Comparison of ENCODE assay signal across 8 cellular contexts in the genomic region with DNA sequence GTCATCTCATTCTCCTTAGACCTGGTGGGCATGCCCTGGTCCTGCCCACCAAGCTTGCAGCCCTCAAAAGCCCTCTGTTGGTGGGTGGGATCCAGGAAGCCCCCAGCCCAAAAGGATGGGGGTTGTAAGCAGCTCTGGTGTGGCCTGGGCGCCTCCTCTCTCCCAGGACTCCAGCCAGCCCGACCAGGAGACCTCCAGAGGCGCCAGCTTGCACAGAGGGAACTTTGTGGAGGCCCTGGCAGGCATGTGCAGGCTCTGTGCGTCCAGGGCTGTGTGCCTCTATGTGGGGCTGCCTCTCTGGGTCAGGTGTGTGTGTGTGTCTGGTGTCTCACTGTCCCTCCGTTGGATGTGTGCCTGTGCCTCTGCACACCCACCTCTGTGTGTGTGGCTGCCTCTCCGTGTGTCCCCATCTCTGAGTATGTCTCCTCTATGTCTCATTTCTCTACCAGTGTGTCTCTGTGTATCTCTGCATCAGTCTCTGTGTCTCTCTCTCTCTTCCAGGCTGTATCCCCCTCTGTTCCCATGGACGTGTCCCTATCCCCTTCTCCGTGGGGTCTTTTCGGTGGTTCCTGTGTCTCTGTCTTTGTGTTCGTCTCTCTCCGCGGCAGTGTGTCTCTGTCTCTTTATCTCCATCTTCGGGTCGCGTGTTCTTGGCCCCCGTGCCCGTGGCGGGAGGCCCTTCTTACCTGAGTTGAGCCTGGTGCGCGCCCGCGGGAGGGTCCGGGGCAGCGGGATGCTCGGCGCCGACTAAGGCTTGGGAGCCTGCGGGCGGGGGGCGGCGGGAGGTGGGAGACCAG. TPM values are rescaled to one million over a fixed set of nuclear protein-coding genes. Genes with fewer than 3 reads are reported as not detected.
A peak's percentile ranks its signal among the peaks of the same experiment; 100 is the strongest.
DNase-seq lines count a peak whose midpoint lies in the region; ATAC-seq and TF ChIP-seq lines count a peak whose summit lies in the region.

No MANE protein-coding gene starts in this region.

- H3K27ac ChIP-seq in SU-DHL-6 (ENCODE audit: low read depth, low read length) = no peak overlapping the region
- peak overlapping the region in 3 of 4 donors; percentile 49 to 64 (median 51) for H3K27ac ChIP-seq in gastroesophageal sphincter

- peak; percentile 5 for ATAC-seq in gastroesophageal sphincter
- ATAC-seq in GM21447 (IDR thresholded peaks at IDR 0.05; ENCODE audit: unreplicated experiment) = no peak

- no peaks in the 10 kb centered on the region for H3K79me2 ChIP-seq in SU-DHL-6 (ENCODE audit: insufficient read depth, low read length)

- H3K27me3 ChIP-seq in SU-DHL-6 (ENCODE audit: low read length) (no peaks in the 10 kb centered on the region), gastroesophageal sphincter (no peaks in the 10 kb centered on the region), MG63 (no peaks in the 10 kb centered on the region)

- WGBS in gastroesophageal sphincter (ENCODE audit: low coverage in 1 of 2), 2 donors = 21 to 38% methylated on average over 3 to 6 of the region's 31 CpGs

- H2AFZ ChIP-seq in SU-DHL-6 (ENCODE audit: low read depth, low read length, severe bottlenecking) = peak overlapping the region; percentile 42

- H3K4me3 ChIP-seq in SU-DHL-6 (ENCODE audit: insufficient read depth, low read length, poor library complexity, severe bottlenecking) (peak overlapping the region; percentile 39), gastroesophageal sphincter (peak overlapping the region; percentile 4 to 64), retinal pigment epithelial cell (ENCODE audit: low read length) (peak overlapping the region; percentile 32), MG63 (no peak overlapping the region)

- TF ChIP-seq CTCF in SU-DHL-6 (IDR thresholded peaks at IDR 0.05; ENCODE audit: insufficient read depth, low read length, poor library complexity, severe bottlenecking) (no peak), gastroesophageal sphincter (IDR thresholded peaks at IDR 0.05) (no peak), retinal pigment epithelial cell (conservative IDR thresholded peaks at IDR 0.05; ENCODE audit: low read depth, low read length) (no peak)

- H3K9me3 ChIP-seq in SU-DHL-6 (ENCODE audit: insufficient read depth, low read length) (no peaks in the 10 kb centered on the region), gastroesophageal sphincter (no peaks in the 10 kb centered on the region), MG63 (no peaks in the 10 kb centered on the region)

- no peak for TF ChIP-seq POLR2A in gastroesophageal sphincter (IDR thresholded peaks at IDR 0.05)

- H3K4me2 ChIP-seq in SU-DHL-6 (ENCODE audit: low read depth, low read length, poor library complexity, severe bottlenecking) = peak overlapping the region; percentile 51

- DNase-seq in DMS79 treated with DMSO at 0.1 percent for 48 hours (lab: John Stamatoyannopoulos, UW) (peak; percentile 63), DMS79 (lab: John Stamatoyannopoulos, UW) (no peak), retinal pigment epithelial cell (ENCODE audit: low read depth) (no peak), MG63 (no peak)
- no peak for DNase-seq in stimulated activated CD4-positive, alpha-beta T cell treated with anti-CD3 and anti-CD28 coated beads, Interleukin-12 subunit alpha, Interleukin-12 subunit beta, amount 100 ng/mL, for 4 hours

- peak overlapping the region; percentile 52 for H3K9ac ChIP-seq in SU-DHL-6 (ENCODE audit: low read length)

- H3K4me1 ChIP-seq in gastroesophageal sphincter = peaks cover 0 to 18% (median 6%) of the 10 kb centered on the region in 3 donors

- TF ChIP-seq EP300 in gastroesophageal sphincter (IDR thresholded peaks at IDR 0.05) = no peak

- H3K9me2 ChIP-seq in SU-DHL-6 (replicated peaks; ENCODE audit: insufficient read depth, low read length) = no peaks in the 10 kb centered on the region

- H3F3A ChIP-seq in SU-DHL-6 (ENCODE audit: insufficient read depth) = no peaks in the 10 kb centered on the region

- H3K36me3 ChIP-seq in SU-DHL-6 (ENCODE audit: low read length) = no peaks in the 10 kb centered on the region
- no peaks in the 10 kb centered on the region for H3K36me3 ChIP-seq in gastroesophageal sphincter
- H3K36me3 ChIP-seq in MG63 = no peaks in the 10 kb centered on the region

- no peaks in the 10 kb centered on the region for H4K20me1 ChIP-seq in SU-DHL-6 (ENCODE audit: low read depth, low read length)

RNA-seq across cellular contexts. Expression of a gene that starts 0.5 kb away (rescaled TPM):
- total RNA-seq in gastroesophageal sphincter = 1 to 10 TPM in 1 of 4 donors, under 1 TPM in 2, not detected in 1; 0.30 to 1.1 (median 0.31) TPM
- 0.20 TPM in 1 of 2 replicates, not detected in the other for total RNA-seq in MG63 (2014; rRNA removed; shearing (Covaris generic); ENCODE audit: low replicate concordance)
